ENCODE assay signal across 1 cellular context in genomic region chr9:135228983-135229625, GRCh38.
TF ChIP-seq lines count a peak whose summit lies in the region.

No MANE protein-coding gene starts in this region.

TF ChIP-seq in HepG2, 621 proteins besides CTCF, POLR2A, EP300 and RAD21 (continued from another document):
- TF ChIP-seq BCLAF1 (IDR thresholded peaks at IDR 0.05), result no peak
- no peak for TF ChIP-seq ZNF451 (CRISPR knock-in tag; IDR thresholded peaks at IDR 0.05)
- TF ChIP-seq ZKSCAN8 (CRISPR knock-in tag; IDR thresholded peaks at IDR 0.05; ENCODE audit: borderline replicate concordance), result no peak
- no peak for TF ChIP-seq ZSCAN29 (CRISPR knock-in tag; conservative IDR thresholded peaks at IDR 0.05)
